Comparison of ENCODE assay signal across 1 cellular context in genomic region chr2:238152811-238153688, GRCh38.
TF ChIP-seq lines count a peak whose summit lies in the region.

No MANE protein-coding gene starts in this region.

TF ChIP-seq in WTC11, 78 proteins besides CTCF, POLR2A, EP300 and RAD21 (continued from another document):
- TF ChIP-seq PRRX2 (CRISPR knock-in tag; IDR thresholded peaks at IDR 0.05) (no peak), ZNF416 (CRISPR knock-in tag; IDR thresholded peaks at IDR 0.05) (no peak), JUN (CRISPR knock-in tag; IDR thresholded peaks at IDR 0.05) (no peak), ZMAT4 (CRISPR knock-in tag; IDR thresholded peaks at IDR 0.05) (no peak), ZNF232 (CRISPR knock-in tag; IDR thresholded peaks at IDR 0.05) (no peak), ZNF219 (CRISPR knock-in tag; IDR thresholded peaks at IDR 0.05; ENCODE audit: borderline replicate concordance) (no peak), MXD4 (CRISPR knock-in tag; IDR thresholded peaks at IDR 0.05; ENCODE audit: borderline replicate concordance) (no peak), ZNF396 (CRISPR knock-in tag; IDR thresholded peaks at IDR 0.05; ENCODE audit: borderline replicate concordance) (no peak), NFATC4 (CRISPR knock-in tag; IDR thresholded peaks at IDR 0.05) (no peak)
- TF ChIP-seq, protein P1, sequence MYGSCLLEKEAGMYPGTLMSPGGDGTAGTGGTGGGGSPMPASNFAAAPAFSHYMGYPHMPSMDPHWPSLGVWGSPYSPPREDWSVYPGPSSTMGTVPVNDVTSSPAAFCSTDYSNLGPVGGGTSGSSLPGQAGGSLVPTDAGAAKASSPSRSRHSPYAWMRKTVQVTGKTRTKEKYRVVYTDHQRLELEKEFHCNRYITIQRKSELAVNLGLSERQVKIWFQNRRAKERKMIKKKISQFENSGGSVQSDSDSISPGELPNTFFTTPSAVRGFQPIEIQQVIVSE (CRISPR knock-in tag; IDR thresholded peaks at IDR 0.05; ENCODE audit: borderline replicate concordance): no peak
